In the genomic region with DNA sequence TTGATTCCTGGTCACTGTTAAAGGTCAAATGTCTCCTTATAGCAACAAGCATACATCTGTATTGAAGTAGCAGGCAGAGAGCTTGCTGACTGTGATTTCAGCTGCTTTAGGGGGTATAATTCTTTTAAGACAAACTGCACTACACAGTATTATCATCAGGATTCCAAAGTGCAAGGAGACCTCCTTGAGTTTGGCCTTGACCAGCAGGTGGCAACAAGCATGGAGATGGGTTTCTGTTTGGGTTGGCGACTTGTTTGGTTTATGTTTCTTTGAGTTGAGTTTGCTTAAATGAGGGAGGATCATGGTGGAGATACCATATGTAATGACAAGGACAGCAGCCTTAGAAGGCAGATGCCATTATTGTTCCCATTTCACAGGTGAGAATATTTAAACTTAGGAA, we compare ENCODE assay signal across 12 cellular contexts.
A peak's percentile ranks its signal among the peaks of the same experiment; 100 is the strongest.
DNase-seq lines count a peak whose midpoint lies in the region; ATAC-seq and TF ChIP-seq lines count a peak whose summit lies in the region.
"Had no signal": no experiment of that assay in that cellular context is flagged by ENCODE, and none has a peak within 500 bp of the region (broad histone marks: within the 10 kb centered on the region; RNA-seq: fewer than 3 reads in every experiment).

No MANE protein-coding gene starts in this region.

- no peaks in the 10 kb centered on the region for H3K9me3 ChIP-seq in BLaER1 treated with 17β-estradiol and CSF1 and Interleukin-3, amounts not matched to agents 10 nM and 100 nM (replicated peaks in 1 of 11)
- H3K9me3 ChIP-seq: prostate gland had no signal

- peaks cover 47 to 75% (median 56%) of the 10 kb centered on the region in 10 experiments for H3K4me1 ChIP-seq in BLaER1 treated with 17β-estradiol and CSF1 and Interleukin-3, amounts not matched to agents 10 nM and 100 nM
- H3K4me1 ChIP-seq: prostate gland had no signal

- ATAC-seq in GM21526 (IDR thresholded peaks at IDR 0.05; ENCODE audit: low FRiP score, unreplicated experiment), result no peak
- ATAC-seq in GM18870 (IDR thresholded peaks at IDR 0.05; ENCODE audit: unreplicated experiment), result no peak

- H3K4me3 ChIP-seq in BLaER1 treated with 17β-estradiol and CSF1 and Interleukin-3, amounts not matched to agents 10 nM and 100 nM, result no peak overlapping the region
- H3K4me3 ChIP-seq: prostate gland had no signal

- TF ChIP-seq CTCF in GM12874 (IDR thresholded peaks at IDR 0.05; ENCODE audit: insufficient read depth, low read depth, low read length), result 0 out of 2 replicates have a peak, but pooled peaks have one; percentile 9

- no peak overlapping the region for H3K9ac ChIP-seq in BLaER1 treated with 17β-estradiol and CSF1 and Interleukin-3, amounts not matched to agents 10 nM and 100 nM

- H4K20me1 ChIP-seq in BLaER1 treated with 17β-estradiol and CSF1 and Interleukin-3, amounts not matched to agents 10 nM and 100 nM, result no peaks in the 10 kb centered on the region

- no peaks in the 10 kb centered on the region for H3K27me3 ChIP-seq in BLaER1 treated with 17β-estradiol and CSF1 and Interleukin-3, amounts not matched to agents 10 nM and 100 nM

- DNase-seq in RKO (ENCODE audit: low spot score) (peak; percentile 8), germinal center (ENCODE audit: low spot score) (peak; percentile 9), hippocampal formation (lab: John Stamatoyannopoulos, UW) (no peak), cortex of kidney (lab: John Stamatoyannopoulos, UW) (no peak)
- DNase-seq: COR-L47, NCI-H226, substantia nigra had no signal

- H3K4me2 ChIP-seq in BLaER1 treated with 17β-estradiol and CSF1 and Interleukin-3, amounts not matched to agents 10 nM and 100 nM, result peak overlapping the region in 8 of 11 experiments; percentile 78 to 90 (median 82); a peak in 14 of 22 replicates

- no peaks in the 10 kb centered on the region for H3K36me3 ChIP-seq in BLaER1 treated with 17β-estradiol and CSF1 and Interleukin-3, amounts not matched to agents 10 nM and 100 nM
- H3K36me3 ChIP-seq: prostate gland had no signal

- H3K27ac ChIP-seq in BLaER1 treated with 17β-estradiol and CSF1 and Interleukin-3, amounts not matched to agents 10 nM and 100 nM, result peak overlapping the region in 4 of 11 experiments; percentile 77 to 85 (median 81); a peak in 5 of 22 replicates
- H3K27ac ChIP-seq: prostate gland had no signal

Comparison
In these comparisons a context has a peak if more than half of its experiments do, and no peak if none do; other contexts are left out.
1. DNase-seq: peak in RKO (single experiment) and germinal center (single experiment); none in hippocampal formation (0 of 2) and cortex of kidney (single experiment).